ENCODE assay signal across 1 cellular context in genomic region chr7:150968698-150969482, GRCh38.
TF ChIP-seq lines count a peak whose summit lies in the region.

No MANE protein-coding gene starts in this region.

TF ChIP-seq in K562, 482 proteins besides CTCF, POLR2A, EP300 and RAD21 (continued from another document):
- TF ChIP-seq ZNF395 (CRISPR knock-in tag; IDR thresholded peaks at IDR 0.05) = 0 out of 2 replicates have a peak, but pooled peaks have one; percentile 18
- TF ChIP-seq ZNF253 (CRISPR knock-in tag; conservative IDR thresholded peaks at IDR 0.05) = no peak
- no peak for TF ChIP-seq PYGO2 (tag; IDR thresholded peaks at IDR 0.05)
- 0 out of 2 replicates have a peak, but pooled peaks have one; percentile 16 for TF ChIP-seq JUND (IDR thresholded peaks at IDR 0.05; ENCODE audit: borderline replicate concordance, low read depth, low read length)
- no peak for TF ChIP-seq JUND (tag; IDR thresholded peaks at IDR 0.05; ENCODE audit: borderline replicate concordance, low read depth, low read length)
- 0 out of 2 replicates have a peak, but pooled peaks have one; percentile 34 for TF ChIP-seq SOX6 (IDR thresholded peaks at IDR 0.05)
- 0 out of 2 replicates have a peak, but pooled peaks have one; percentile 44 for TF ChIP-seq ZNF76 (CRISPR knock-in tag; IDR thresholded peaks at IDR 0.05; ENCODE audit: borderline replicate concordance)
- TF ChIP-seq ATF4 (CRISPR knock-in tag; IDR thresholded peaks at IDR 0.05) = peak; percentile 96
- no peak; the same call in 1 of the 2 replicates for TF ChIP-seq MECOM (CRISPR knock-in tag; IDR thresholded peaks at IDR 0.05)
- peak; percentile 60 for TF ChIP-seq EP400 (IDR thresholded peaks at IDR 0.05)
- no peak for TF ChIP-seq POLR3G (IDR thresholded peaks at IDR 0.05; ENCODE audit: extremely low read depth, insufficient read length, insufficient replicate concordance)
- peak; percentile 87 for TF ChIP-seq ZNF583 (CRISPR knock-in tag; IDR thresholded peaks at IDR 0.05)
- TF ChIP-seq DMBX1 (CRISPR knock-in tag; IDR thresholded peaks at IDR 0.05; ENCODE audit: borderline replicate concordance) = peak; percentile 75; the same call in 1 of the 2 replicates
- peak; percentile 91 for TF ChIP-seq ZNF175 (CRISPR knock-in tag; IDR thresholded peaks at IDR 0.05; ENCODE audit: low read depth)
- TF ChIP-seq CUX1 (CRISPR knock-in tag; IDR thresholded peaks at IDR 0.05) = no peak
- TF ChIP-seq PRDM10 (IDR thresholded peaks at IDR 0.05; ENCODE audit: partially characterized antibody) = peak; percentile 74
- TF ChIP-seq HMG20B (CRISPR knock-in tag; IDR thresholded peaks at IDR 0.05) = 0 out of 2 replicates have a peak, but pooled peaks have one; percentile 48
- peak; percentile 68; the same call in 1 of the 2 replicates for TF ChIP-seq ZSCAN32 (CRISPR knock-in tag; IDR thresholded peaks at IDR 0.05)
- TF ChIP-seq KDM4B (IDR thresholded peaks at IDR 0.05; ENCODE audit: borderline replicate concordance in 2 of 2, low read depth in 1 of 2) = no peak
- no peak for TF ChIP-seq ZKSCAN8 (CRISPR knock-in tag; IDR thresholded peaks at IDR 0.05)
- no peak for TF ChIP-seq KLF16 (IDR thresholded peaks at IDR 0.05)
- TF ChIP-seq DIDO1 (tag; IDR thresholded peaks at IDR 0.05; ENCODE audit: low read depth) = no peak
- 0 out of 2 replicates have a peak, but pooled peaks have one; percentile 57 for TF ChIP-seq E4F1 (CRISPR knock-in tag; IDR thresholded peaks at IDR 0.05; ENCODE audit: borderline replicate concordance)
- peak; percentile 21; the same call in 1 of the 2 replicates for TF ChIP-seq MAX (CRISPR knock-in tag; IDR thresholded peaks at IDR 0.05)
- peak; percentile 43; the same call in 1 of the 2 replicates for TF ChIP-seq ZNF197 (CRISPR knock-in tag; IDR thresholded peaks at IDR 0.05; ENCODE audit: low read depth)
- 0 out of 2 replicates have a peak, but pooled peaks have one; percentile 37 for TF ChIP-seq ATF7 (IDR thresholded peaks at IDR 0.05)
- TF ChIP-seq ZNF239 (CRISPR knock-in tag; IDR thresholded peaks at IDR 0.05) = peak; percentile 27; the same call in 1 of the 2 replicates
- TF ChIP-seq, protein P1, sequence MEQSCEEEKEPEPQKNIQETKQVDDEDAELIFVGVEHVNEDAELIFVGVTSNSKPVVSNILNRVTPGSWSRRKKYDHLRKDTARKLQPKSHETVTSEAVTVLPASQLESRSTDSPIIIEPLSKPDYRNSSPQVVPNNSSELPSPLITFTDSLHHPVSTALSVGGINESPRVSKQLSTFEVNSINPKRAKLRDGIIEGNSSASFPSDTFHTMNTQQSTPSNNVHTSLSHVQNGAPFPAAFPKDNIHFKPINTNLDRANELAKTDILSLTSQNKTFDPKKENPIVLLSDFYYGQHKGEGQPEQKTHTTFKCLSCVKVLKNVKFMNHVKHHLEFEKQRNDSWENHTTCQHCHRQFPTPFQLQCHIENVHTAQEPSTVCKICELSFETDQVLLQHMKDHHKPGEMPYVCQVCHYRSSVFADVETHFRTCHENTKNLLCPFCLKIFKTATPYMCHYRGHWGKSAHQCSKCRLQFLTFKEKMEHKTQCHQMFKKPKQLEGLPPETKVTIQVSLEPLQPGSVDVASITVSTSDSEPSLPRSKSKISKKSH (CRISPR knock-in tag; IDR thresholded peaks at IDR 0.05) = no peak
- TF ChIP-seq ESRRA (IDR thresholded peaks at IDR 0.05; ENCODE audit: borderline replicate concordance, low read depth) = no peak
- 0 out of 2 replicates have a peak, but pooled peaks have one; percentile 45 for TF ChIP-seq ZNF449 (CRISPR knock-in tag; IDR thresholded peaks at IDR 0.05)
- TF ChIP-seq NBN (IDR thresholded peaks at IDR 0.05; ENCODE audit: low read depth) = 0 out of 2 replicates have a peak, but pooled peaks have one; percentile 18
- 0 out of 2 replicates have a peak, but pooled peaks have one; percentile 13 for TF ChIP-seq ZNF584 (CRISPR knock-in tag; IDR thresholded peaks at IDR 0.05; ENCODE audit: low read depth)
- 0 out of 4 replicates have a peak, but pooled peaks of 1 of the 2 experiments have one; percentile 40 for TF ChIP-seq TEAD1 (CRISPR knock-in tag; IDR thresholded peaks at IDR 0.05)
- no peak for TF ChIP-seq HNRNPL (IDR thresholded peaks at IDR 0.05; ENCODE audit: low read depth, low read length)
